ENCODE assay signal across 8 cellular contexts in genomic region chr6:113857565-113858066, GRCh38. TPM values are rescaled to one million over a fixed set of nuclear protein-coding genes. Genes with fewer than 3 reads are reported as not detected.
DNase-seq lines count a peak whose midpoint lies in the region; ATAC-seq, FAIRE-seq and TF ChIP-seq lines count a peak whose summit lies in the region.

No MANE protein-coding gene starts in this region.

- no peak for TF ChIP-seq POLR2A in upper lobe of left lung (IDR thresholded peaks at IDR 0.05)

- TF ChIP-seq EP300 in upper lobe of left lung (IDR thresholded peaks at IDR 0.05) = no peak

- H3K4me3 ChIP-seq in Caco-2 (ENCODE audit: low read depth, low read length) = peak overlapping the region; percentile 59
- peak overlapping the region; percentile 35 for H3K4me3 ChIP-seq in Jurkat, Clone E6-1 (ENCODE audit: low read length)
- H3K4me3 ChIP-seq in bronchial epithelial cell (ENCODE audit: low read depth, low read length) = peak overlapping the region; percentile 72
- peak overlapping the region; percentile 73 to 82 for H3K4me3 ChIP-seq in left lung
- H3K4me3 ChIP-seq in upper lobe of left lung = peak overlapping the region; percentile 53 to 83 (median 68)

- WGBS in upper lobe of left lung, 2 donors = 1% methylated on average over 15 to 23 of the region's 25 CpGs

- ATAC-seq in left lung = peak; percentile 1
- peak in 1 of 2 donors; percentile 8 for ATAC-seq in upper lobe of left lung (ENCODE audit: low FRiP score in 2 of 2)
- ATAC-seq in HG03280 (IDR thresholded peaks at IDR 0.05; ENCODE audit: unreplicated experiment) = no peak
- no peak for ATAC-seq in GM19452 (IDR thresholded peaks at IDR 0.05; ENCODE audit: unreplicated experiment)

- peaks cover 32% of the 10 kb centered on the region for H3K36me3 Mint-ChIP-seq in Caco-2 (ENCODE audit: insufficient read depth, unreplicated experiment)

- H3K4me1 Mint-ChIP-seq in Caco-2 (ENCODE audit: low read depth, unreplicated experiment) = peaks cover 9% of the 10 kb centered on the region

- POLR2A ChIA-PET in Caco-2 (lab: Charles Lee) = interaction anchor here (0.6 to 1.8 kb wide), 4 partner anchors 11 to 221 kb away, joined by 3 to 14 read pairs (median 4); no protein-coding TSS in a partner anchor

- no peak overlapping the region for H3K4me3 Mint-ChIP-seq in Caco-2 (ENCODE audit: unreplicated experiment)

- H3K27me3 ChIP-seq in Caco-2 (replicated peaks; ENCODE audit: control insufficient read depth, insufficient read depth, low read length) = no peaks in the 10 kb centered on the region
- H3K27me3 ChIP-seq in bronchial epithelial cell (ENCODE audit: control insufficient read depth, insufficient read depth, low read length) = no peaks in the 10 kb centered on the region
- H3K27me3 ChIP-seq in left lung = peaks cover 0 to 49% of the 10 kb centered on the region in 2 donors
- H3K27me3 ChIP-seq in upper lobe of left lung = no peaks in the 10 kb centered on the region

- intact Hi-C loops in Caco-2 (cut with micrococcal nuclease; ENCODE audit: unreplicated experiment) (loop anchor here (1.0 to 5.0 kb wide), 10 partner anchors 80 to 735 kb away; no protein-coding TSS in a partner anchor), left lung (cut with DNase I) (no loop called here)

- FAIRE-seq in bronchial epithelial cell (lab: Jason Lieb, UNC) = no peak

- H3K27ac ChIP-seq in left lung = peak overlapping the region; percentile 97 to 98
- peak overlapping the region; percentile 86 to 96 (median 92) for H3K27ac ChIP-seq in upper lobe of left lung

- H3K9me3 ChIP-seq in Caco-2 (no peaks in the 10 kb centered on the region), left lung (no peaks in the 10 kb centered on the region), upper lobe of left lung (no peaks in the 10 kb centered on the region)

- BruUV-seq in Caco-2 (replicated peaks; lab: Mats Ljungman, UMichigan) = TSS peak; percentile 35

- no peaks in the 10 kb centered on the region for H3K9me3 Mint-ChIP-seq in Caco-2 (ENCODE audit: unreplicated experiment)

- H3K27me3 Mint-ChIP-seq in Caco-2 (ENCODE audit: insufficient read depth, unreplicated experiment) = no peaks in the 10 kb centered on the region

- peak in 1 of 2 experiments; percentile 17 for DNase-seq in Caco-2
- no peak for DNase-seq in Jurkat, Clone E6-1 (ENCODE audit: low read depth, low spot score)
- DNase-seq in bronchial epithelial cell (ENCODE audit: low read depth) = no peak
- DNase-seq in left lung = peak in 1 of 2 donors; percentile 81
- peak; percentile 35 to 81 for DNase-seq in upper lobe of left lung
- no peak for DNase-seq in activated gamma-delta T cell (lab: John Stamatoyannopoulos, UW)

- CTCF ChIA-PET in Caco-2 (lab: Charles Lee) = interaction anchor here (1.6 kb wide), 1 partner anchor 263 kb away, joined by 13 read pairs; no protein-coding TSS in a partner anchor

- H3K4me1 ChIP-seq in Caco-2 = peaks cover 11% of the 10 kb centered on the region
- H3K4me1 ChIP-seq in left lung = peaks cover 0 to 46% of the 10 kb centered on the region in 2 donors
- H3K4me1 ChIP-seq in upper lobe of left lung = peaks cover 0 to 49% (median 13%) of the 10 kb centered on the region in 4 donors

- H3K27ac Mint-ChIP-seq in Caco-2 (ENCODE audit: unreplicated experiment) = no peak overlapping the region

- H3K36me3 ChIP-seq in Caco-2 (ENCODE audit: control insufficient read depth, insufficient read depth, low read length) = peaks cover 2% of the 10 kb centered on the region; the same call in 1 of the 2 replicates
- H3K36me3 ChIP-seq in bronchial epithelial cell (ENCODE audit: control insufficient read depth, insufficient read depth, low read length) = no peaks in the 10 kb centered on the region
- peaks cover 0 to 5% of the 10 kb centered on the region in 2 donors for H3K36me3 ChIP-seq in left lung
- H3K36me3 ChIP-seq in upper lobe of left lung = no peaks in the 10 kb centered on the region

- no peak for TF ChIP-seq CTCF in Caco-2 (IDR thresholded peaks at IDR 0.05; ENCODE audit: insufficient read depth in 1 of 2, low read depth in 1 of 2, low read length in 1 of 2, severe bottlenecking in 1 of 2, unreplicated experiment in 1 of 2)
- no peak for TF ChIP-seq CTCF in bronchial epithelial cell (IDR thresholded peaks at IDR 0.05; ENCODE audit: insufficient read depth, low read length, severe bottlenecking)
- TF ChIP-seq CTCF in left lung (IDR thresholded peaks at IDR 0.05) = no peak
- TF ChIP-seq CTCF in upper lobe of left lung (IDR thresholded peaks at IDR 0.05) = no peak

RNA-seq across cellular contexts. Expression of gene MARCKS, which starts 0.5 kb away (rescaled TPM):
- total RNA-seq in Caco-2 (2022) = 147 and 153 TPM in 2 replicates
- 10.9 TPM for polyA plus RNA-seq in Jurkat, Clone E6-1 (2012; ENCODE audit: insufficient read depth, insufficient read length)
- 54.0 and 74.5 TPM in 2 replicates for total RNA-seq in bronchial epithelial cell
- total RNA-seq in left lung = 100 to 1,000 TPM; 102 to 118 TPM
- total RNA-seq in upper lobe of left lung = 10 to 100 TPM; 26.3 to 85.8 (median 42.2) TPM

Comparison
In these comparisons a context has a peak if more than half of its experiments do, and no peak if none do; other contexts are left out.
1. DNase-seq: peak in upper lobe of left lung (2 of 2); none in Jurkat, Clone E6-1 (single experiment), bronchial epithelial cell (single experiment) and activated gamma-delta T cell (single experiment).
2. Peak in every context shown above with its lines, with median percentiles within 50 percentile points of each other: H3K4me3 ChIP-seq.